Comparison of ENCODE assay signal across 8 cellular contexts in the genomic region with DNA sequence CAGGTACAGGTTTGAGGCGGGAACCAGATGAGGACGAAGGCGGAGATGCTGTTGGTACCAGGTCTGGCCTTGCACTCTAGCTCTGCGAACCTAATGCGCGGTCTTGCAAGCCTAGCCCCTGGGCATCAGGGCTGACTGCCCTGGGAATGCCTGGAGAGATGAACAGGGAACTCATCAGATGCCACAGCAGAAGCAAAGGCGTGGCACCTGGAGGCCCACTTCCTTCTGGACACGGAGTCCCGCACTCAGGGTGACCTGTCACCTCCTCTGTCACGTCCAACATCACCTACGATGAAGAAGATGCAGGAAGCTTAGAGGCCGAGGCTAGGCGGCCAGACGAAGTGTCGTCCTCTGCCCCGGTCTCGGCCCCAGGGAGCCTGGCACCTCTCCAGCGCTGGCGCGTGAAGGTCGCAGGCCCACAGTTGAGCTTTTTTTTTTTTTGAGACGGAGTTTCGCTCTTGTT. TPM values are rescaled to one million over a fixed set of nuclear protein-coding genes. Genes with fewer than 3 reads are reported as not detected.
DNase-seq lines count a peak whose midpoint lies in the region; ATAC-seq and TF ChIP-seq lines count a peak whose summit lies in the region.

No MANE protein-coding gene starts in this region.

- no peaks in the 10 kb centered on the region for H3K9me3 Mint-ChIP-seq in naive B cell

- H3K36me3 ChIP-seq in MM.1S (replicated peaks; ENCODE audit: insufficient read depth, low read length), result no peaks in the 10 kb centered on the region
- H3K36me3 ChIP-seq in duodenal mucosa (ENCODE audit: control insufficient read depth in 1 of 2, insufficient read depth in 2 of 2, low read length in 2 of 2), result peaks cover 0 to 10% of the 10 kb centered on the region in 2 donors

- no peaks in the 10 kb centered on the region for H3K36me3 Mint-ChIP-seq in naive B cell

- no peaks in the 10 kb centered on the region for H3K9me3 ChIP-seq in MM.1S (replicated peaks; ENCODE audit: insufficient read depth, low read length)
- no peaks in the 10 kb centered on the region for H3K9me3 ChIP-seq in duodenal mucosa (ENCODE audit: control insufficient read depth in 1 of 2, low read length in 2 of 2)

- no peaks in the 10 kb centered on the region for H3K9me2 ChIP-seq in MM.1S (replicated peaks; ENCODE audit: insufficient read depth, low read length)

- no peaks in the 10 kb centered on the region for H3K79me2 ChIP-seq in MM.1S (ENCODE audit: low read length)

- peak overlapping the region in 3 of 6 donors; percentile 76 to 87 (median 80) for H3K27ac Mint-ChIP-seq in naive B cell

- H4K20me1 ChIP-seq in MM.1S (ENCODE audit: insufficient read depth, low read length), result peaks cover 5% of the 10 kb centered on the region; the same call in 1 of the 2 replicates

- peak; percentile 21 for ATAC-seq in GM18907 (IDR thresholded peaks at IDR 0.05; ENCODE audit: unreplicated experiment)
- ATAC-seq in naive B cell (ENCODE audit: low read depth in 2 of 2), result no peak
- no peak for ATAC-seq in GM18867 (IDR thresholded peaks at IDR 0.05; ENCODE audit: unreplicated experiment)
- ATAC-seq in HG02798 (IDR thresholded peaks at IDR 0.05; ENCODE audit: poor library complexity, unreplicated experiment), result no peak

- no peak for DNase-seq in MM.1S
- no peak for DNase-seq in naive B cell
- no peak for DNase-seq in effector CD4-positive, alpha-beta T cell
- no peak for DNase-seq in inferior parietal cortex (ENCODE audit: extremely low spot score)

- 0 out of 2 replicates have a peak, but pooled peaks cover 4% of the 10 kb centered on the region for H3K4me1 ChIP-seq in MM.1S (ENCODE audit: low read length)
- peaks cover 5 to 10% of the 10 kb centered on the region in 2 donors for H3K4me1 ChIP-seq in duodenal mucosa (ENCODE audit: control insufficient read depth in 1 of 2, insufficient read depth in 2 of 2, low read length in 2 of 2)

- H3K4me2 ChIP-seq in MM.1S (ENCODE audit: low read depth, low read length), result peak overlapping the region; percentile 97; the same call in 1 of the 2 replicates

- no peaks in the 10 kb centered on the region for H3K27me3 ChIP-seq in MM.1S (replicated peaks; ENCODE audit: insufficient read depth, low read length)
- H3K27me3 ChIP-seq in duodenal mucosa (ENCODE audit: control insufficient read depth in 1 of 2, insufficient read depth in 2 of 2, low read length in 2 of 2), result no peaks in the 10 kb centered on the region

- peak overlapping the region; percentile 35; the same call in 1 of the 2 replicates for H3K9ac ChIP-seq in MM.1S (ENCODE audit: low read length)
- H3K9ac ChIP-seq in duodenal mucosa (ENCODE audit: low read depth in 1 of 2, low read length in 2 of 2), result peak overlapping the region; percentile 75 to 86

- peak overlapping the region; percentile 84 for H2AFZ ChIP-seq in MM.1S (ENCODE audit: low read length)

- H3K27ac ChIP-seq in MM.1S (ENCODE audit: low read length), result no peak overlapping the region
- H3K27ac ChIP-seq in duodenal mucosa (ENCODE audit: low read depth, low read length), result peak overlapping the region; percentile 20

- H3K27me3 Mint-ChIP-seq in naive B cell, result no peaks in the 10 kb centered on the region

- TF ChIP-seq CTCF in MM.1S (IDR thresholded peaks at IDR 0.05; ENCODE audit: low read length), result no peak

- H3F3A ChIP-seq in MM.1S (ENCODE audit: insufficient read depth, low read length), result peaks cover 20% of the 10 kb centered on the region

- H3K4me3 ChIP-seq in MM.1S (ENCODE audit: low read length) (peak overlapping the region; percentile 69), duodenal mucosa (ENCODE audit: low read depth in 1 of 2, low read length in 2 of 2) (peak overlapping the region; percentile 69 to 70)

- peak overlapping the region; percentile 90 to 96 (median 94) for H3K4me3 Mint-ChIP-seq in naive B cell

- peaks cover 8 to 38% (median 25%) of the 10 kb centered on the region in 3 donors for H3K4me1 Mint-ChIP-seq in naive B cell

RNA-seq across cellular contexts. Expression of a gene that starts 9.4 kb away (rescaled TPM):
- 1,000 to 10,000 TPM; 1,064 to 2,586 (median 2,135) TPM for polyA plus RNA-seq in naive B cell (ENCODE audit: low read depth in 6 of 6)

RNA-seq across cellular contexts. Expression of a gene that starts 47.9 kb away (rescaled TPM):
- polyA plus RNA-seq in naive B cell (ENCODE audit: low read depth in 6 of 6), result under 1 TPM in 1 of 6 donors, not detected in 5; 0.17 TPM
